In the genomic region with DNA sequence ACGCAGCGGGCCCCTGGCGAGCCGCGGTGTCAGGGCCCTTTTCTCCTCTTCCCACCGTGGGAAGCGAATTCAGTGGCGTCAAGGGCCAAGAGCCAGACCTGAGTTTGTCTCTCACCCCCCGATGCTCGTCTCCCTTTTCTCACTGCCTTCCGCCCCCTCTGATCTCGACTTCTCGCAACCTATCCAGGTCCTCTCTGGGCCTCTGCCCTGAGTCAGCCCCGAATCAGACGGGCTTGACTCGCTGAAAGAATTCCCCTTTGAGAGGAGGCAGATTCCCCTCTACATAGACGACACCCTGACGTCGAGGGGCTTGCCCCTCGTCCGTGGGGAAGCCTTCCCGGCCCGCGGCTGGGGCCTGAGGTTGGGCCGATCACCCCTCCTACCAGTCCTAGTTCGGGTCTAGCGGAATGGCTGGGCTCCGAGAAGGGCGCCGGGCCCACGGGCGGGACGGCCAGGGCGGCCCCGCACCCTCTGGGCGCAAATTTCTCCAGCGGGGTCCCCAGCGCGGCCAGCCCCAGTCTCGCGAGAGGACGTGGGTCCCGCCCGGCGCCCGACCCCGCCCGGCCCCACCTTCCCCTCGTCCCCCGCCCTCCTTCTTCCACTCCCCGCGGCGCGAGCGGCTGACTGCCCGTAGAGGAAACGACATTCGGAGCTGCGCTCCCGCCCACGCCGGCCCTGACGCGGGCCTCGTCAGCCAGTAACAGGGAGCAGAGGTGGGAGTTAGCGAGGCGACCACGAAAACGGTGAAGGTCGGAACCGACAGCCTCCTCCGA, we compare ENCODE assay signal across 8 cellular contexts. TPM values are rescaled to one million over a fixed set of nuclear protein-coding genes. Genes with fewer than 3 reads are reported as not detected.
DNase-seq lines count a peak whose midpoint lies in the region; ATAC-seq and TF ChIP-seq lines count a peak whose summit lies in the region.

A gene with protein sequence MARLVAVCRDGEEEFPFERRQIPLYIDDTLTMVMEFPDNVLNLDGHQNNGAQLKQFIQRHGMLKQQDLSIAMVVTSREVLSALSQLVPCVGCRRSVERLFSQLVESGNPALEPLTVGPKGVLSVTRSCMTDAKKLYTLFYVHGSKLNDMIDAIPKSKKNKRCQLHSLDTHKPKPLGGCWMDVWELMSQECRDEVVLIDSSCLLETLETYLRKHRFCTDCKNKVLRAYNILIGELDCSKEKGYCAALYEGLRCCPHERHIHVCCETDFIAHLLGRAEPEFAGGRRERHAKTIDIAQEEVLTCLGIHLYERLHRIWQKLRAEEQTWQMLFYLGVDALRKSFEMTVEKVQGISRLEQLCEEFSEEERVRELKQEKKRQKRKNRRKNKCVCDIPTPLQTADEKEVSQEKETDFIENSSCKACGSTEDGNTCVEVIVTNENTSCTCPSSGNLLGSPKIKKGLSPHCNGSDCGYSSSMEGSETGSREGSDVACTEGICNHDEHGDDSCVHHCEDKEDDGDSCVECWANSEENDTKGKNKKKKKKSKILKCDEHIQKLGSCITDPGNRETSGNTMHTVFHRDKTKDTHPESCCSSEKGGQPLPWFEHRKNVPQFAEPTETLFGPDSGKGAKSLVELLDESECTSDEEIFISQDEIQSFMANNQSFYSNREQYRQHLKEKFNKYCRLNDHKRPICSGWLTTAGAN (plus strand): TSS at position 600 of the 773 bp plus-strand sequence. CDS start 806 bp downstream, outside the sequence.

- peak; percentile 85 for DNase-seq in DMS153 treated with DMSO at 0.1 percent for 48 hours (lab: John Stamatoyannopoulos, UW; ENCODE audit: unreplicated experiment)
- DNase-seq in Peyer's patch = peak; percentile 92 to 96 (median 95)
- peak; percentile 83 for DNase-seq in activated T-cell treated with anti-CD3 and anti-CD28 coated beads, Interleukin-2, amount 50 U/mL, for 4 hours
- DNase-seq in stimulated activated CD8-positive, alpha-beta memory T cell treated with anti-CD3 and anti-CD28 coated beads, Interleukin-4, amount 100 ng/mL, for 48 hours = peak; percentile 92

- no peak for TF ChIP-seq CTCF in Peyer's patch (IDR thresholded peaks at IDR 0.05)

- peak within 1 kb of the TSS; percentile 98 for H3K9ac ChIP-seq in muscle layer of colon (ENCODE audit: low read length)

- H3K4me1 ChIP-seq in Peyer's patch (peaks cover 3 to 41% (median 15%) of the 10 kb centered on the region in 4 donors), esophagus (ENCODE audit: control insufficient read depth in 2 of 2, insufficient read depth in 2 of 2, low read length in 1 of 2) (no peaks in the 10 kb centered on the region), muscle layer of colon (ENCODE audit: insufficient read depth, low read length) (peaks cover 37% of the 10 kb centered on the region)

- H3K36me3 Mint-ChIP-seq in activated T-cell treated with anti-CD3 and anti-CD28 coated beads, Interleukin-2, amount 50 U/mL, for 4 hours (ENCODE audit: insufficient read depth) = peaks cover 14% of the 10 kb centered on the region

- H3K9me3 Mint-ChIP-seq in activated T-cell treated with anti-CD3 and anti-CD28 coated beads, Interleukin-2, amount 50 U/mL, for 4 hours = no peaks in the 10 kb centered on the region

- TF ChIP-seq POLR2A in Peyer's patch (IDR thresholded peaks at IDR 0.05) = peak; percentile 95 to 96

- H3K27ac ChIP-seq in KOPT-K1 (ENCODE audit: low read depth, low read length, poor library complexity, severe bottlenecking) = peak within 1 kb of the TSS; percentile 89
- H3K27ac ChIP-seq in Peyer's patch = peak within 1 kb of the TSS; percentile 99 to 100 (median 100)
- H3K27ac ChIP-seq in esophagus (ENCODE audit: low read depth in 2 of 2, low read length in 1 of 2) = peak within 1 kb of the TSS; percentile 99
- peak within 1 kb of the TSS; percentile 99 for H3K27ac ChIP-seq in muscle layer of colon (ENCODE audit: low read depth, low read length)

- 0 to 1% methylated on average over 57 to 72 of the region's 72 CpGs for WGBS in esophagus, 2 donors

- ATAC-seq in GM21737 (IDR thresholded peaks at IDR 0.05; ENCODE audit: unreplicated experiment) = peak; percentile 50
- ATAC-seq in activated T-cell treated with anti-CD3 and anti-CD28 coated beads, Interleukin-2, amount 50 U/mL, for 4 hours = peak; percentile 72

- peak within 1 kb of the TSS; percentile 97 for H3K4me3 Mint-ChIP-seq in activated T-cell treated with anti-CD3 and anti-CD28 coated beads, Interleukin-2, amount 50 U/mL, for 4 hours

- H3K9me3 ChIP-seq in KOPT-K1 (ENCODE audit: insufficient read depth, low read length, poor library complexity, severe bottlenecking) (no peaks in the 10 kb centered on the region), Peyer's patch (no peaks in the 10 kb centered on the region), esophagus (ENCODE audit: control insufficient read depth in 2 of 2, insufficient read depth in 1 of 2, low read depth in 1 of 2, low read length in 1 of 2) (no peaks in the 10 kb centered on the region), muscle layer of colon (ENCODE audit: low read length) (no peaks in the 10 kb centered on the region)

- H3K4me1 Mint-ChIP-seq in activated T-cell treated with anti-CD3 and anti-CD28 coated beads, Interleukin-2, amount 50 U/mL, for 4 hours (ENCODE audit: low read depth) = peaks cover 35% of the 10 kb centered on the region

- H3K27me3 ChIP-seq in Peyer's patch (no peaks in the 10 kb centered on the region), esophagus (ENCODE audit: control insufficient read depth in 1 of 2, insufficient read depth in 2 of 2, low read length in 2 of 2) (no peaks in the 10 kb centered on the region), muscle layer of colon (ENCODE audit: control insufficient read depth in 1 of 2, insufficient read depth in 2 of 2, low read length in 2 of 2) (no peaks in the 10 kb centered on the region)

- H3K36me3 ChIP-seq in KOPT-K1 (ENCODE audit: insufficient read depth, low read length) = peaks cover 34% of the 10 kb centered on the region
- H3K36me3 ChIP-seq in Peyer's patch = peaks cover 0 to 1% (median 0%) of the 10 kb centered on the region in 3 donors
- H3K36me3 ChIP-seq in esophagus (ENCODE audit: control insufficient read depth in 2 of 2, insufficient read depth in 2 of 2, low read length in 1 of 2) = no peaks in the 10 kb centered on the region
- no peaks in the 10 kb centered on the region for H3K36me3 ChIP-seq in muscle layer of colon (ENCODE audit: insufficient read depth, low read length)

- no peaks in the 10 kb centered on the region for H3K27me3 Mint-ChIP-seq in activated T-cell treated with anti-CD3 and anti-CD28 coated beads, Interleukin-2, amount 50 U/mL, for 4 hours (ENCODE audit: low read depth)

- H3K4me3 ChIP-seq in Peyer's patch = peak within 1 kb of the TSS; percentile 89 to 97 (median 91)
- peak within 1 kb of the TSS; percentile 81 to 95 for H3K4me3 ChIP-seq in esophagus (ENCODE audit: low read depth in 1 of 2, low read length in 2 of 2)
- peak within 1 kb of the TSS; percentile 94 to 95 for H3K4me3 ChIP-seq in muscle layer of colon (ENCODE audit: low read depth in 1 of 2, low read length in 2 of 2)

RNA-seq across cellular contexts. Expression of the gene that starts here (rescaled TPM):
- total RNA-seq in Peyer's patch = 100 to 1,000 TPM in 1 of 4 donors, 10 to 100 TPM in 3; 90.5 to 124 (median 96.8) TPM
- 10 to 100 TPM; 49.7 to 59.0 (median 51.5) TPM for total RNA-seq in activated T-cell treated with anti-CD3 and anti-CD28 coated beads, Interleukin-2, amount 50 U/mL, for 4 hours
- polyA plus RNA-seq in esophagus = 10 to 100 TPM; 32.9 to 42.2 TPM

Comparison
In these comparisons a context has a peak if more than half of its experiments do, and no peak if none do; other contexts are left out.
1. Peak in every context shown above with its lines: DNase-seq, ATAC-seq, H3K4me3 ChIP-seq and H3K27ac ChIP-seq.